ENCODE assay signal across 10 cellular contexts in the genomic region with DNA sequence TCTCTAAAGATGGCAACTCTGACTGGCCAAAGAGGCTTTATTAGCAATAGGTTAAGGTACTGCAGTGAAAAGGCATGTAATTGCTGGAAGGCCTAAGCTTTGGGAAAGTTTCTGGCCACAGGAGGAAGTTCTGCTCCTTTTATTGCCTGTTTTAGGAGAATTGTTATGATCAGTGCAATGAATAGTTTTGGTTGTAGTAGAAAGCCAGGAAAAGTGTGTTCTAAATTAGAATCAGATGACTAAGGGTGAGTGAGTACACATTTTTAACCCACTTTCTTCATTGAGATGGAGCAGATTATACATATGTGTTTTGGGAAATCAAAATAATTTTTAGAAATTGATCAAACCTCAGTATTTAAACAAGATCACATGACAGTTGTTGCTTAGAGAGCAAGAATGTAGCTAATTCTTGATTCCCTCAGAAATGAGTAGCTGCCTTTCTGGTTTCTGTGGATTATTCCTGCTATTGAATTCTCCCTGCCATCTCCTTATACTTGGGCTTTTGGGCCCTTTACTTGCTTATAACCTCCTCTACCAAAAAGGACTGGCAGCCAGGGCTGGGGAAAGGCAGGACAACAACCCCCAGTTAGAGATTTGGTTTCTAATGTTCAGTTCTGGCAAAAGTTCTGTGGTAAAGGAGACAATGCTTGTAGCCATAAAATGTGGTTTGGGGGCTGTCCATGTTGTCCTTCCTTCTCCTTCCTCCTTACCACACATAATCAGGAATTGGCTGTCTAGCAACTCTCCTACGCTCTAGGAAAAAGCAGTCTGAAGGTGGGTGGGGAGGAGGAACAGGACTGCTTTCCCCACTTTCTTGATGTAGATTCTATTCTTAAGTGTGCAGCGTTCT.
DNase-seq lines count a peak whose midpoint lies in the region; ATAC-seq and TF ChIP-seq lines count a peak whose summit lies in the region.
"Had no signal": no experiment of that assay in that cellular context is flagged by ENCODE, and none has a peak within 500 bp of the region (broad histone marks: within the 10 kb centered on the region; RNA-seq: fewer than 3 reads in every experiment).

No MANE protein-coding gene starts in this region.

- H3K9me3 ChIP-seq in IMR-90 (ENCODE audit: control insufficient read depth, insufficient read depth, low read length), result no peaks in the 10 kb centered on the region
- H3K9me3 ChIP-seq in effector memory CD4-positive, alpha-beta T cell (ENCODE audit: control insufficient read depth, low read length), result no peaks in the 10 kb centered on the region
- no peaks in the 10 kb centered on the region for H3K9me3 ChIP-seq in trophoblast cell (ENCODE audit: insufficient read depth, low read depth, low read length)
- H3K9me3 ChIP-seq: heart right ventricle had no signal

- H2BK120ac ChIP-seq in IMR-90 (ENCODE audit: low read depth, low read length) (peak overlapping the region; percentile 82), trophoblast cell (ENCODE audit: insufficient read depth, low read length, poor library complexity) (no peak overlapping the region)

- POLR2A ChIA-PET in IMR-90 (lab: Charles Lee; ENCODE audit: unreplicated experiment), result no interaction called here

- H2AK9ac ChIP-seq in IMR-90 (replicated peaks; ENCODE audit: low read depth, low read length, poor library complexity), result peak overlapping the region; percentile 13

- H3K4me3 ChIP-seq in IMR-90 (ENCODE audit: insufficient read depth, low read depth, low read length), result no peak overlapping the region
- H3K4me3 ChIP-seq in effector memory CD4-positive, alpha-beta T cell (ENCODE audit: insufficient read depth, low read depth, low read length, poor library complexity, severe bottlenecking), result peak overlapping the region; percentile 7
- no peak overlapping the region for H3K4me3 ChIP-seq in trophoblast cell (ENCODE audit: low read depth, low read length)
- H3K4me3 ChIP-seq: heart right ventricle had no signal

- H4K12ac ChIP-seq in trophoblast cell (ENCODE audit: low read depth, low read length), result no peak overlapping the region

- H3K27me3 ChIP-seq in IMR-90 (ENCODE audit: control insufficient read depth, insufficient read depth, low read length) (no peaks in the 10 kb centered on the region), trophoblast cell (ENCODE audit: insufficient read depth, low read length) (no peaks in the 10 kb centered on the region)
- H3K27me3 ChIP-seq in effector memory CD4-positive, alpha-beta T cell (replicated peaks; ENCODE audit: control insufficient read depth, insufficient read depth, low read length, poor library complexity, severe bottlenecking), result no peaks in the 10 kb centered on the region
- H3K27me3 ChIP-seq: heart right ventricle had no signal

- no peaks in the 10 kb centered on the region for H4K20me1 ChIP-seq in IMR-90 (ENCODE audit: insufficient read depth, low read length)

- H3K79me1 ChIP-seq in IMR-90 (ENCODE audit: low read depth in 1 of 2, low read length in 2 of 2) (no peaks in the 10 kb centered on the region; a peak in 1 of 4 replicates), trophoblast cell (ENCODE audit: low read length) (no peaks in the 10 kb centered on the region)

- H4K8ac ChIP-seq in IMR-90 (ENCODE audit: low read depth in 2 of 2, low read length in 2 of 2) (peak overlapping the region in 1 of 2 experiments; percentile 88; a peak in 2 of 4 replicates), trophoblast cell (ENCODE audit: low read depth, low read length) (no peak overlapping the region)

- no peak for TF ChIP-seq POLR2A in IMR-90 (IDR thresholded peaks at IDR 0.05; ENCODE audit: low read depth, low read length)

- dilution Hi-C loops in IMR-90 (cut with HindIII; ENCODE audit: low sequenced_read_pairs, unreplicated experiment), result no loop called here

- intact Hi-C loops in IMR-90 (cut with micrococcal nuclease), result no loop called here

- H2BK5ac ChIP-seq in IMR-90 (ENCODE audit: low read depth, low read length, poor library complexity, severe bottlenecking) (peak overlapping the region; percentile 38), trophoblast cell (ENCODE audit: low read depth, low read length, poor library complexity) (no peak overlapping the region)

- ATAC-seq in IMR-90 (ENCODE audit: low read depth), result peak; percentile 89
- ATAC-seq in GM18870 (IDR thresholded peaks at IDR 0.05; ENCODE audit: unreplicated experiment), result no peak
- ATAC-seq: heart right ventricle had no signal

- no peaks in the 10 kb centered on the region for H3K79me2 ChIP-seq in trophoblast cell (ENCODE audit: control insufficient read depth, insufficient read depth, low read length, poor library complexity)

- no peaks in the 10 kb centered on the region for H3K36me3 ChIP-seq in IMR-90 (ENCODE audit: control insufficient read depth, insufficient read depth, low read length)
- no peaks in the 10 kb centered on the region for H3K36me3 ChIP-seq in effector memory CD4-positive, alpha-beta T cell (ENCODE audit: control insufficient read depth, insufficient read depth, low read length)
- H3K36me3 ChIP-seq in trophoblast cell (ENCODE audit: control insufficient read depth in 1 of 2, insufficient read depth in 2 of 2, low read length in 2 of 2), result no peaks in the 10 kb centered on the region
- H3K36me3 ChIP-seq: heart right ventricle had no signal

- H3K14ac ChIP-seq in IMR-90 (replicated peaks; ENCODE audit: low read depth, low read length), result peak overlapping the region; percentile 90
- no peak overlapping the region for H3K14ac ChIP-seq in trophoblast cell (ENCODE audit: low read length)

- peak overlapping the region; percentile 41 for H4K91ac ChIP-seq in IMR-90 (ENCODE audit: insufficient read depth, low read depth, low read length)
- H4K91ac ChIP-seq in trophoblast cell (ENCODE audit: low read depth, low read length), result no peak overlapping the region

- H2AK5ac ChIP-seq in IMR-90 (ENCODE audit: low read depth, low read length) (peak overlapping the region; percentile 86; the same call in 1 of the 2 replicates), trophoblast cell (ENCODE audit: low read length) (no peak overlapping the region)

- peaks cover 4% of the 10 kb centered on the region; the same call in 1 of the 2 replicates for H3K9me1 ChIP-seq in IMR-90 (ENCODE audit: insufficient read depth, low read length)

- peak overlapping the region; percentile 94; the same call in 1 of the 3 replicates for H2BK15ac ChIP-seq in IMR-90 (ENCODE audit: low read depth, low read length)

- no peak for TF ChIP-seq CTCF in IMR-90 (conservative IDR thresholded peaks at IDR 0.05; ENCODE audit: low read depth, low read length)

- no peak for TF ChIP-seq RAD21 in IMR-90 (IDR thresholded peaks at IDR 0.05; ENCODE audit: low read length)

- H2BK12ac ChIP-seq in trophoblast cell (ENCODE audit: low read length), result no peak overlapping the region

- in situ Hi-C loops in IMR-90 (cut with MboI; ENCODE audit: low sequenced_read_pairs), result no loop called here

- H3K23ac ChIP-seq in IMR-90 (ENCODE audit: low read depth, low read length), result peak overlapping the region; percentile 75; the same call in 1 of the 2 replicates
- H3K23ac ChIP-seq in trophoblast cell (ENCODE audit: low read length), result peak overlapping the region; percentile 78

- H3K9ac ChIP-seq in IMR-90 (ENCODE audit: low read depth, low read length) (peak overlapping the region; percentile 65; the same call in 1 of the 2 replicates), trophoblast cell (ENCODE audit: low read length) (no peak overlapping the region)

- peak overlapping the region; percentile 14; the same call in 1 of the 2 replicates for H3K4me2 ChIP-seq in IMR-90 (ENCODE audit: low read depth, low read length)
- H3K4me2 ChIP-seq in trophoblast cell (ENCODE audit: low read length), result no peak overlapping the region

- peaks cover 9% of the 10 kb centered on the region for H3K4me1 ChIP-seq in IMR-90 (ENCODE audit: control insufficient read depth, insufficient read depth, low read length)
- H3K4me1 ChIP-seq in effector memory CD4-positive, alpha-beta T cell (ENCODE audit: control insufficient read depth, insufficient read depth, low read length, poor library complexity, severe bottlenecking), result peaks cover 26% of the 10 kb centered on the region
- peaks cover 0 to 1% of the 10 kb centered on the region in 2 experiments for H3K4me1 ChIP-seq in trophoblast cell (ENCODE audit: control insufficient read depth in 1 of 2, insufficient read depth in 2 of 2, low read length in 2 of 2)

- peak overlapping the region; percentile 78 for H3K4ac ChIP-seq in IMR-90 (ENCODE audit: low read depth, low read length)
- H3K4ac ChIP-seq in trophoblast cell (ENCODE audit: low read depth, low read length), result no peak overlapping the region

- peak overlapping the region; percentile 75 for H2AFZ ChIP-seq in IMR-90 (replicated peaks; ENCODE audit: low read length, poor library complexity)
- no peak overlapping the region for H2AFZ ChIP-seq in trophoblast cell (ENCODE audit: insufficient read depth, low read length, poor library complexity)

- no CpG with 5 or more reads among the region's 2 CpGs for WGBS in IMR-90 (ENCODE audit: extremely low coverage in 2 of 2, insufficient read length in 1 of 2), 2 experiments
- WGBS in trophoblast cell (ENCODE audit: extremely low coverage, insufficient coverage, insufficient read length), result no CpG with 5 or more reads among the region's 2 CpGs

- DNase-seq in CD1c-positive myeloid dendritic cell (ENCODE audit: extremely low spot score), result peak; percentile 13
- peak; percentile 76 for DNase-seq in IMR-90
- no peak for DNase-seq in effector memory CD4-positive, alpha-beta T cell
- no peak for DNase-seq in trophoblast cell
- no peak for DNase-seq in NCI-H82 (lab: John Stamatoyannopoulos, UW)
- DNase-seq in stimulated activated CD8-positive, alpha-beta memory T cell treated with anti-CD3 and anti-CD28 coated beads, Interleukin-4, amount 100 ng/mL, for 48 hours, result no peak
- no peak for DNase-seq in COR-L47 (lab: John Stamatoyannopoulos, UW)
- DNase-seq: heart right ventricle, NCI-H1694 treated with DMSO at 0.1 percent for 48 hours had no signal

- H3K27ac ChIP-seq in IMR-90 (ENCODE audit: insufficient read depth, low read length) (peak overlapping the region; percentile 91; the same call in 1 of the 2 replicates), trophoblast cell (ENCODE audit: low read depth, low read length) (no peak overlapping the region)
- H3K27ac ChIP-seq in effector memory CD4-positive, alpha-beta T cell (ENCODE audit: insufficient read depth, low read length, poor library complexity, severe bottlenecking), result no peak overlapping the region

- no TSS peak for BruUV-seq in IMR-90 (replicated peaks; lab: Mats Ljungman, UMichigan)

- CTCF ChIA-PET in IMR-90 (lab: Yijun Ruan, JAX), result no interaction called here

- peak overlapping the region; percentile 81 for H4K5ac ChIP-seq in IMR-90 (ENCODE audit: low read depth, low read length)

- H3K18ac ChIP-seq in IMR-90 (ENCODE audit: low read depth, low read length) (peak overlapping the region; percentile 95), trophoblast cell (ENCODE audit: low read length) (no peak overlapping the region)

- peak overlapping the region; percentile 82 for H2BK20ac ChIP-seq in IMR-90 (ENCODE audit: low read depth, low read length)

- H3K56ac ChIP-seq in IMR-90 (ENCODE audit: extremely low read depth, insufficient read depth, low read length), result no peak overlapping the region; the same call in 1 of the 2 replicates

TF ChIP-seq in IMR-90, 13 proteins besides CTCF, POLR2A, EP300 and RAD21 (continues in another document):
- TF ChIP-seq SMC3 (IDR thresholded peaks at IDR 0.05; ENCODE audit: low read depth, low read length), result no peak

Comparison
In these comparisons a context has a peak if more than half of its experiments do, and no peak if none do; other contexts are left out.
1. DNase-seq: peak in CD1c-positive myeloid dendritic cell (single experiment) and IMR-90 (single experiment); none in effector memory CD4-positive, alpha-beta T cell (0 of 3), trophoblast cell (0 of 2), NCI-H82 (single experiment), stimulated activated CD8-positive, alpha-beta memory T cell treated with anti-CD3 and anti-CD28 coated beads, Interleukin-4, amount 100 ng/mL, for 48 hours (single experiment) and COR-L47 (single experiment).